In the genomic region with DNA sequence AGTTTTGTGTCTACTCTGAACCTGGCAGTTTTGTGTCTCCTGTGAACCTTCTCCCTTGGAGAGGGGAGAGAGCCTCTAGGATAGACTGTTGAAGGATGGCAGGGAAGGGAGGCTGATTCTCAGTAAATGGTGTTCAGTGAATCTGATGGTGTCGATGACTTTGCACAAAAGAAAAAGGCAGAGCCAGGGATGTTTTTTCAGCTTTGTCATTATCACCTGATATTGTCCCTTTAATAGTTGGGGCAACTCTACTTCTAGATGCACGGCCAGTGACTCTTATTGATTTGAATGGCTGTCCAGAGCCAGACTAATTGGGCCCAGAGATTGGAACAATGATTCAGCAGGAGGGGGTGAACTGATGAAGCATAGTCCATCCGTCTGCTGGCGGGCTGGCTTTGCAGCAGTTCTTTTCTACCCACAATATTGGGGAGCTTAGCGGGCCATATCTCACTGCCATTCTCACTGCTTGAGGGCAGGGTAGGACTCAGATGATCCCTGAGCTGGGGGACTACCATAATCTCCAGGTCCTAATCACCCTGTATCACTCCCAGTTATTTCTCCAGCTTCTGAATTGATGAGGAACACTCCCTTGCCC, we compare ENCODE assay signal across 1 cellular context.
TF ChIP-seq lines count a peak whose summit lies in the region.

No MANE protein-coding gene starts in this region.

TF ChIP-seq in K562, 482 proteins besides CTCF, POLR2A, EP300 and RAD21 (continued from another document):
- TF ChIP-seq, protein P1, sequence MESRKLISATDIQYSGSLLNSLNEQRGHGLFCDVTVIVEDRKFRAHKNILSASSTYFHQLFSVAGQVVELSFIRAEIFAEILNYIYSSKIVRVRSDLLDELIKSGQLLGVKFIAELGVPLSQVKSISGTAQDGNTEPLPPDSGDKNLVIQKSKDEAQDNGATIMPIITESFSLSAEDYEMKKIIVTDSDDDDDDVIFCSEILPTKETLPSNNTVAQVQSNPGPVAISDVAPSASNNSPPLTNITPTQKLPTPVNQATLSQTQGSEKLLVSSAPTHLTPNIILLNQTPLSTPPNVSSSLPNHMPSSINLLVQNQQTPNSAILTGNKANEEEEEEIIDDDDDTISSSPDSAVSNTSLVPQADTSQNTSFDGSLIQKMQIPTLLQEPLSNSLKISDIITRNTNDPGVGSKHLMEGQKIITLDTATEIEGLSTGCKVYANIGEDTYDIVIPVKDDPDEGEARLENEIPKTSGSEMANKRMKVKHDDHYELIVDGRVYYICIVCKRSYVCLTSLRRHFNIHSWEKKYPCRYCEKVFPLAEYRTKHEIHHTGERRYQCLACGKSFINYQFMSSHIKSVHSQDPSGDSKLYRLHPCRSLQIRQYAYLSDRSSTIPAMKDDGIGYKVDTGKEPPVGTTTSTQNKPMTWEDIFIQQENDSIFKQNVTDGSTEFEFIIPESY (CRISPR knock-in tag; IDR thresholded peaks at IDR 0.05): peak; percentile 76
- TF ChIP-seq SRSF9 (IDR thresholded peaks at IDR 0.05; ENCODE audit: borderline replicate concordance, low read depth, low read length) (no peak), NFE2L1 (tag; IDR thresholded peaks at IDR 0.05; ENCODE audit: borderline replicate concordance, low read depth) (peak; percentile 39; the same call in 1 of the 2 replicates), ARID1B (IDR thresholded peaks at IDR 0.05) (peak; percentile 12; the same call in 1 of the 2 replicates), FOXJ2 (tag; IDR thresholded peaks at IDR 0.05) (0 out of 2 replicates have a peak, but pooled peaks have one; percentile 7), MAFF (IDR thresholded peaks at IDR 0.05; ENCODE audit: low read length) (peak; percentile 82; the same call in 1 of the 2 replicates), HDAC8 (tag; IDR thresholded peaks at IDR 0.05) (no peak), FOSL1 (tag; conservative IDR thresholded peaks at IDR 0.05) (0 out of 2 replicates have a peak, but pooled peaks have one; percentile 6), MCM2 (IDR thresholded peaks at IDR 0.05; ENCODE audit: low read depth) (no peak), KDM1A (IDR thresholded peaks at IDR 0.05) (peak in 1 of 2 experiments; percentile 38; a peak in 1 of 4 replicates), NFE2 (IDR thresholded peaks at IDR 0.05; ENCODE audit: low read depth) (peak; percentile 84), ZKSCAN1 (IDR thresholded peaks at IDR 0.05; ENCODE audit: low read depth, low read length) (no peak), MAFG (tag; conservative IDR thresholded peaks at IDR 0.05) (peak; percentile 93), CBX1 (IDR thresholded peaks at IDR 0.05; ENCODE audit: low read depth) (no peak), ZNF316 (IDR thresholded peaks at IDR 0.05) (peak; percentile 98), DIDO1 (tag; IDR thresholded peaks at IDR 0.05; ENCODE audit: low read depth) (no peak), POLR2H (tag; IDR thresholded peaks at IDR 0.05; ENCODE audit: low read depth) (no peak), CTBP1 (IDR thresholded peaks at IDR 0.05; ENCODE audit: borderline replicate concordance) (peak; percentile 42; the same call in 1 of the 2 replicates), C11orf30 (IDR thresholded peaks at IDR 0.05; ENCODE audit: low read depth) (peak; percentile 94), ZBTB8A (IDR thresholded peaks at IDR 0.05; ENCODE audit: partially characterized antibody) (no peak)
- TF ChIP-seq, protein P2, sequence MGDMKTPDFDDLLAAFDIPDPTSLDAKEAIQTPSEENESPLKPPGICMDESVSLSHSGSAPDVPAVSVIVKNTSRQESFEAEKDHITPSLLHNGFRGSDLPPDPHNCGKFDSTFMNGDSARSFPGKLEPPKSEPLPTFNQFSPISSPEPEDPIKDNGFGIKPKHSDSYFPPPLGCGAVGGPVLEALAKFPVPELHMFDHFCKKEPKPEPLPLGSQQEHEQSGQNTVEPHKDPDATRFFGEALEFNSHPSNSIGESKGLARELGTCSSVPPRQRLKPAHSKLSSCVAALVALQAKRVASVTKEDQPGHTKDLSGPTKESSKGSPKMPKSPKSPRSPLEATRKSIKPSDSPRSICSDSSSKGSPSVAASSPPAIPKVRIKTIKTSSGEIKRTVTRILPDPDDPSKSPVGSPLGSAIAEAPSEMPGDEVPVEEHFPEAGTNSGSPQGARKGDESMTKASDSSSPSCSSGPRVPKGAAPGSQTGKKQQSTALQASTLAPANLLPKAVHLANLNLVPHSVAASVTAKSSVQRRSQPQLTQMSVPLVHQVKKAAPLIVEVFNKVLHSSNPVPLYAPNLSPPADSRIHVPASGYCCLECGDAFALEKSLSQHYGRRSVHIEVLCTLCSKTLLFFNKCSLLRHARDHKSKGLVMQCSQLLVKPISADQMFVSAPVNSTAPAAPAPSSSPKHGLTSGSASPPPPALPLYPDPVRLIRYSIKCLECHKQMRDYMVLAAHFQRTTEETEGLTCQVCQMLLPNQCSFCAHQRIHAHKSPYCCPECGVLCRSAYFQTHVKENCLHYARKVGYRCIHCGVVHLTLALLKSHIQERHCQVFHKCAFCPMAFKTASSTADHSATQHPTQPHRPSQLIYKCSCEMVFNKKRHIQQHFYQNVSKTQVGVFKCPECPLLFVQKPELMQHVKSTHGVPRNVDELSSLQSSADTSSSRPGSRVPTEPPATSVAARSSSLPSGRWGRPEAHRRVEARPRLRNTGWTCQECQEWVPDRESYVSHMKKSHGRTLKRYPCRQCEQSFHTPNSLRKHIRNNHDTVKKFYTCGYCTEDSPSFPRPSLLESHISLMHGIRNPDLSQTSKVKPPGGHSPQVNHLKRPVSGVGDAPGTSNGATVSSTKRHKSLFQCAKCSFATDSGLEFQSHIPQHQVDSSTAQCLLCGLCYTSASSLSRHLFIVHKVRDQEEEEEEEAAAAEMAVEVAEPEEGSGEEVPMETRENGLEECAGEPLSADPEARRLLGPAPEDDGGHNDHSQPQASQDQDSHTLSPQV (IDR thresholded peaks at IDR 0.05): peak; percentile 70
- TF ChIP-seq, protein P3, sequence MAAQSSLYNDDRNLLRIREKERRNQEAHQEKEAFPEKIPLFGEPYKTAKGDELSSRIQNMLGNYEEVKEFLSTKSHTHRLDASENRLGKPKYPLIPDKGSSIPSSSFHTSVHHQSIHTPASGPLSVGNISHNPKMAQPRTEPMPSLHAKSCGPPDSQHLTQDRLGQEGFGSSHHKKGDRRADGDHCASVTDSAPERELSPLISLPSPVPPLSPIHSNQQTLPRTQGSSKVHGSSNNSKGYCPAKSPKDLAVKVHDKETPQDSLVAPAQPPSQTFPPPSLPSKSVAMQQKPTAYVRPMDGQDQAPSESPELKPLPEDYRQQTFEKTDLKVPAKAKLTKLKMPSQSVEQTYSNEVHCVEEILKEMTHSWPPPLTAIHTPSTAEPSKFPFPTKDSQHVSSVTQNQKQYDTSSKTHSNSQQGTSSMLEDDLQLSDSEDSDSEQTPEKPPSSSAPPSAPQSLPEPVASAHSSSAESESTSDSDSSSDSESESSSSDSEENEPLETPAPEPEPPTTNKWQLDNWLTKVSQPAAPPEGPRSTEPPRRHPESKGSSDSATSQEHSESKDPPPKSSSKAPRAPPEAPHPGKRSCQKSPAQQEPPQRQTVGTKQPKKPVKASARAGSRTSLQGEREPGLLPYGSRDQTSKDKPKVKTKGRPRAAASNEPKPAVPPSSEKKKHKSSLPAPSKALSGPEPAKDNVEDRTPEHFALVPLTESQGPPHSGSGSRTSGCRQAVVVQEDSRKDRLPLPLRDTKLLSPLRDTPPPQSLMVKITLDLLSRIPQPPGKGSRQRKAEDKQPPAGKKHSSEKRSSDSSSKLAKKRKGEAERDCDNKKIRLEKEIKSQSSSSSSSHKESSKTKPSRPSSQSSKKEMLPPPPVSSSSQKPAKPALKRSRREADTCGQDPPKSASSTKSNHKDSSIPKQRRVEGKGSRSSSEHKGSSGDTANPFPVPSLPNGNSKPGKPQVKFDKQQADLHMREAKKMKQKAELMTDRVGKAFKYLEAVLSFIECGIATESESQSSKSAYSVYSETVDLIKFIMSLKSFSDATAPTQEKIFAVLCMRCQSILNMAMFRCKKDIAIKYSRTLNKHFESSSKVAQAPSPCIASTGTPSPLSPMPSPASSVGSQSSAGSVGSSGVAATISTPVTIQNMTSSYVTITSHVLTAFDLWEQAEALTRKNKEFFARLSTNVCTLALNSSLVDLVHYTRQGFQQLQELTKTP (IDR thresholded peaks at IDR 0.05; ENCODE audit: low read depth in 1 of 2, partially characterized antibody in 2 of 2): no peak
- TF ChIP-seq, protein P4, sequence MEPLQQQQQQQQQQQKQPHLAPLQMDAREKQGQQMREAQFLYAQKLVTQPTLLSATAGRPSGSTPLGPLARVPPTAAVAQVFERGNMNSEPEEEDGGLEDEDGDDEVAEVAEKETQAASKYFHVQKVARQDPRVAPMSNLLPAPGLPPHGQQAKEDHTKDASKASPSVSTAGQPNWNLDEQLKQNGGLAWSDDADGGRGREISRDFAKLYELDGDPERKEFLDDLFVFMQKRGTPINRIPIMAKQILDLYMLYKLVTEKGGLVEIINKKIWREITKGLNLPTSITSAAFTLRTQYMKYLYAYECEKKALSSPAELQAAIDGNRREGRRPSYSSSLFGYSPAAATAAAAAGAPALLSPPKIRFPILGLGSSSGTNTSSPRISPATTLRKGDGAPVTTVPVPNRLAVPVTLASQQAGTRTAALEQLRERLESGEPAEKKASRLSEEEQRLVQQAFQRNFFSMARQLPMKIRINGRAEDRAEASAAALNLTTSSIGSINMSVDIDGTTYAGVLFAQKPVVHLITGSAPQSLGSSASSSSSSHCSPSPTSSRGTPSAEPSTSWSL (CRISPR knock-in tag; IDR thresholded peaks at IDR 0.05; ENCODE audit: borderline replicate concordance): no peak
- TF ChIP-seq, protein P5, sequence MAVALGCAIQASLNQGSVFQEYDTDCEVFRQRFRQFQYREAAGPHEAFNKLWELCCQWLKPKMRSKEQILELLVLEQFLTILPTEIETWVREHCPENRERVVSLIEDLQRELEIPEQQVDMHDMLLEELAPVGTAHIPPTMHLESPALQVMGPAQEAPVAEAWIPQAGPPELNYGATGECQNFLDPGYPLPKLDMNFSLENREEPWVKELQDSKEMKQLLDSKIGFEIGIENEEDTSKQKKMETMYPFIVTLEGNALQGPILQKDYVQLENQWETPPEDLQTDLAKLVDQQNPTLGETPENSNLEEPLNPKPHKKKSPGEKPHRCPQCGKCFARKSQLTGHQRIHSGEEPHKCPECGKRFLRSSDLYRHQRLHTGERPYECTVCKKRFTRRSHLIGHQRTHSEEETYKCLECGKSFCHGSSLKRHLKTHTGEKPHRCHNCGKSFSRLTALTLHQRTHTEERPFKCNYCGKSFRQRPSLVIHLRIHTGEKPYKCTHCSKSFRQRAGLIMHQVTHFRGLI (CRISPR knock-in tag; IDR thresholded peaks at IDR 0.05): no peak
- TF ChIP-seq, protein P6, sequence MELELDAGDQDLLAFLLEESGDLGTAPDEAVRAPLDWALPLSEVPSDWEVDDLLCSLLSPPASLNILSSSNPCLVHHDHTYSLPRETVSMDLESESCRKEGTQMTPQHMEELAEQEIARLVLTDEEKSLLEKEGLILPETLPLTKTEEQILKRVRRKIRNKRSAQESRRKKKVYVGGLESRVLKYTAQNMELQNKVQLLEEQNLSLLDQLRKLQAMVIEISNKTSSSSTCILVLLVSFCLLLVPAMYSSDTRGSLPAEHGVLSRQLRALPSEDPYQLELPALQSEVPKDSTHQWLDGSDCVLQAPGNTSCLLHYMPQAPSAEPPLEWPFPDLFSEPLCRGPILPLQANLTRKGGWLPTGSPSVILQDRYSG (tag; conservative IDR thresholded peaks at IDR 0.05; ENCODE audit: low read depth): no peak
- TF ChIP-seq, protein P7, sequence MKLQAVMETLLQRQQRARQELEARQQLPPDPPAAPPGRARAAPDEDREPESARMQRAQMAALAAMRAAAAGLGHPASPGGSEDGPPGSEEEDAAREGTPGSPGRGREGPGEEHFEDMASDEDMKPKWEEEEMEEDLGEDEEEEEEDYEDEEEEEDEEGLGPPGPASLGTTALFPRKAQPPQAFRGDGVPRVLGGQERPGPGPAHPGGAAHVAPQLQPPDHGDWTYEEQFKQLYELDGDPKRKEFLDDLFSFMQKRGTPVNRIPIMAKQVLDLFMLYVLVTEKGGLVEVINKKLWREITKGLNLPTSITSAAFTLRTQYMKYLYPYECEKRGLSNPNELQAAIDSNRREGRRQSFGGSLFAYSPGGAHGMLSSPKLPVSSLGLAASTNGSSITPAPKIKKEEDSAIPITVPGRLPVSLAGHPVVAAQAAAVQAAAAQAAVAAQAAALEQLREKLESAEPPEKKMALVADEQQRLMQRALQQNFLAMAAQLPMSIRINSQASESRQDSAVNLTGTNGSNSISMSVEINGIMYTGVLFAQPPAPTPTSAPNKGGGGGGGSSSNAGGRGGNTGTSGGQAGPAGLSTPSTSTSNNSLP (IDR thresholded peaks at IDR 0.05; ENCODE audit: borderline replicate concordance, low read depth, low read length): peak; percentile 37; the same call in 1 of the 2 replicates
